8 cellular contexts compared by ENCODE assay signal in the genomic region with DNA sequence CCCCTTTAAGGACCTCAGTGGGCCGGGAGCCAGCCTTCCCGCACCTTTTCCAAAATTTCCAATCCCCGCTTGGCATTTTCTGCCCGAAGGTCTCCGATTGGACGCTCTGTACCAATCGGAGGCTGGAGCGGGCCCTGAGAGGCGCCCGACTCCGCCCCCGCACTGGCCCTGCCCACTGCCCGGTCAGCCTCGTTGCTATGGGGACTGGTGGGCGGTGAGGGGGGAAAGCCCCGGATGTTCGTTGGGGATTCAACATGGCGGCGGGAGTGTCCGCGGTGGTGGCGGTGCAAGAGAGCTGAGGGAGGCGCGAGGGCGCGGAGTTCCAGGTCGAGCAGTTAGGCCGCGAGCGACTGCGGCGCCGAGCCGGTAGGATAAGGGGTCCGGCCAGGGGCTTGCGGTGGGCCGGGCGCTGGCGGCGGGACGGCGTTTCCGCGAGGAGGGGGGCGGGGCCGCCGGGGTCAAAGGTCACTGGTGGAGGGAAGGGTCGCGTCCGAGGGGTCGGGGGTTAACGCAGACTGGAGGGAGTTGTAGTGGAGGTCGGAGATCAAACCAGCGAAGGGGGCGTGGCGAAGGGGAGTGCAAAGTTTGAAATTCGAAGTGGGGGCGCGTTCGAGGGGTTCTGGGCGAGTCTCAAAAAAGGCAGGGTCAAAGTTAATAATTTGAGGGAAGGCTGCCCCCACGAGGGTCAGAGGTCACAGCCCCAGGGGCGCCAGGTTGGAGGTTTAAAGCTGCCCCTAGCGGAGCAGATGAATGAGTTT. TPM values are rescaled to one million over a fixed set of nuclear protein-coding genes. Genes with fewer than 3 reads are reported as not detected.
DNase-seq lines count a peak whose midpoint lies in the region; ATAC-seq, FAIRE-seq and TF ChIP-seq lines count a peak whose summit lies in the region.

A gene (plus strand): TSS at position 233 of the 758 bp plus-strand sequence. CDS start 43,768 bp downstream, outside the sequence.

- FAIRE-seq in GM12892 (lab: Jason Lieb, UNC) = peak; percentile 93

- H3K4me3 ChIP-seq in heart left ventricle (peak within 1 kb of the TSS; percentile 55 to 88 (median 78)), upper lobe of right lung (peak within 1 kb of the TSS; percentile 64)

- peak; percentile 82 for TF ChIP-seq POLR2A in GM12892 (IDR thresholded peaks at IDR 0.05; ENCODE audit: low read depth, low read length)
- peak in 1 of 2 donors; percentile 61 for TF ChIP-seq POLR2A in heart left ventricle (IDR thresholded peaks at IDR 0.05)

- H3K9me3 ChIP-seq in heart left ventricle (no peaks in the 10 kb centered on the region), upper lobe of right lung (no peaks in the 10 kb centered on the region)

- H3K27me3 ChIP-seq in heart left ventricle = peaks cover 0 to 11% (median 0%) of the 10 kb centered on the region in 9 donors
- H3K27me3 ChIP-seq in upper lobe of right lung = no peaks in the 10 kb centered on the region

- ATAC-seq in HG02852 (IDR thresholded peaks at IDR 0.05; ENCODE audit: unreplicated experiment) = peak; percentile 89
- ATAC-seq in heart left ventricle = peak; percentile 99 to 100 (median 100)
- ATAC-seq in upper lobe of right lung = peak; percentile 97

- DNase-seq in GM12892 (ENCODE audit: insufficient read length) (peak; percentile 100), NCI-H146 treated with DMSO at 0.1 percent for 48 hours (lab: John Stamatoyannopoulos, UW; ENCODE audit: unreplicated experiment) (peak; percentile 95), amniotic epithelial cell (ENCODE audit: low read depth) (peak; percentile 96), heart left ventricle (peak; percentile 98), posterior cingulate gyrus (peak; percentile 96 to 100 (median 98)), upper lobe of right lung (peak; percentile 99)

- intact Hi-C loops in T-helper 1 cell treated with Interleukin-12 subunit alpha and Interleukin-12 subunit beta and Interleukin-4 antibody, amounts not matched to agents 30 ng/mL and 1 ng/mL, for 36 hours (cut with micrococcal nuclease) = loop anchor here (1.0 to 10.0 kb wide), 3 partner anchors 216 to 1449 kb away; a partner anchor contains a TSS
- intact Hi-C loops in heart left ventricle (cut with DNase I) (loop anchor here in 6 of 10 donors (2.0 to 10.0 kb wide), 8 partner anchors 59 to 511 kb away; a partner anchor contains a TSS), posterior cingulate gyrus (cut with DNase I) (no loop called here), upper lobe of right lung (cut with DNase I) (loop anchor here (10.0 kb wide), 1 partner anchor 199 kb away; a partner anchor contains a TSS)

- WGBS in heart left ventricle, 4 donors = 2 to 3% (median 3%) methylated on average over 48 to 64 of the region's 64 CpGs

- TF ChIP-seq CTCF in heart left ventricle (IDR thresholded peaks at IDR 0.05) (no peak), upper lobe of right lung (IDR thresholded peaks at IDR 0.05) (no peak)

- H3K27ac ChIP-seq in heart left ventricle (peak within 1 kb of the TSS; percentile 41 to 86 (median 78)), upper lobe of right lung (peak within 1 kb of the TSS; percentile 63)

- H3K36me3 ChIP-seq in heart left ventricle (no peaks in the 10 kb centered on the region), upper lobe of right lung (no peaks in the 10 kb centered on the region)

- H3K4me1 ChIP-seq in heart left ventricle (peaks cover 0 to 59% (median 35%) of the 10 kb centered on the region in 12 donors), upper lobe of right lung (peaks cover 22% of the 10 kb centered on the region)

RNA-seq across cellular contexts. Expression of the gene that starts here (rescaled TPM):
- 2.3 TPM for polyA plus RNA-seq in GM12892 (2012; ENCODE audit: missing spikeins)
- 17.2 and 17.4 TPM in 2 replicates for total RNA-seq in T-helper 1 cell treated with Interleukin-12 subunit alpha and Interleukin-12 subunit beta and Interleukin-4 antibody, amounts not matched to agents 30 ng/mL and 1 ng/mL, for 36 hours
- total RNA-seq in heart left ventricle (10 to 100 TPM; 11.5 to 22.1 (median 16.2) TPM), upper lobe of right lung (72.8 TPM)
- polyA plus RNA-seq in heart left ventricle = 10 to 100 TPM in 1 of 2 donors, 1 to 10 TPM in 1; 9.5 to 25.8 TPM

Comparison
In these comparisons a context has a peak if more than half of its experiments do, and no peak if none do; other contexts are left out.
1. Peak in every context shown above with its lines: DNase-seq, ATAC-seq, H3K4me3 ChIP-seq and H3K27ac ChIP-seq.